9 cellular contexts compared by ENCODE assay signal in the genomic region with DNA sequence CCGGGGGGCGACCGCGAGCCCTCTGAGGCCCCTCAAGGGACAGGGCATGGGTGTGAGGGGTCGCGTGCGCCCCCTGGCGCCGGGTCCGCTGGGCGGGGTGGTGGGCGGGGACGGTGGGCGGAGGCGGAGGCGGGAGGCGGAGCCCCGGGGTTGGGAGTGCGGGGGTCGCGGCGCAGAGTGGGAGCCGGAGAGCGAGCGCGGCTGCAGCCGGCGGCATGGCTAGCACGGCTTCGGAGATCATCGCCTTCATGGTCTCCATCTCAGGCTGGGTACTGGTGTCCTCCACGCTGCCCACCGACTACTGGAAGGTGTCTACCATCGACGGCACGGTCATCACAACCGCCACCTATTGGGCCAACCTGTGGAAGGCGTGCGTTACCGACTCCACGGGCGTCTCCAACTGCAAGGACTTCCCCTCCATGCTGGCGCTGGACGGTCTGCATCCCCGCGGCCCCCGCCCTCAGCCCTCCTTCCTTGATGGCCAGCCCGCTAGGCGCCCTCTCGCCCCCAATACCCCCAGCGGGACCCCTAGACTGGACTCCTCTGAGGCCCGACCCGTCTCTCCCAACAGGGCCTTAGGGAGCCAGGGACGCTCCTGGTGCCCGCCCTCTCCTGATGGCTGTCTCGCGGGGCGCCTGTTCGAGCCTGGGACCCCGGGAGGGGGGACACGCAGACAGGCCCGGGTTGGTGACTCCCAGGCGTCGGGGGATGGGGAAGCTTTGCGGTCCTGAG. TPM values are rescaled to one million over a fixed set of nuclear protein-coding genes. Genes with fewer than 3 reads are reported as not detected.
DNase-seq lines count a peak whose midpoint lies in the region; ATAC-seq lines count a peak whose summit lies in the region.
"Had no signal": no experiment of that assay in that cellular context is flagged by ENCODE, and none has a peak within 500 bp of the region (broad histone marks: within the 10 kb centered on the region; RNA-seq: fewer than 3 reads in every experiment).

A gene with protein sequence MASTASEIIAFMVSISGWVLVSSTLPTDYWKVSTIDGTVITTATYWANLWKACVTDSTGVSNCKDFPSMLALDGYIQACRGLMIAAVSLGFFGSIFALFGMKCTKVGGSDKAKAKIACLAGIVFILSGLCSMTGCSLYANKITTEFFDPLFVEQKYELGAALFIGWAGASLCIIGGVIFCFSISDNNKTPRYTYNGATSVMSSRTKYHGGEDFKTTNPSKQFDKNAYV (plus strand): TSS at position 182 of the 732 bp plus-strand sequence. CDS start 34 bp downstream, at position 216.

- H3K4me3 Mint-ChIP-seq in T-helper 2 cell treated with Interferon-gamma antibody and Interleukin-4, amounts not matched to agents 5 μg/mL and 100 μg/mL, for 36 hours = peak within 1 kb of the TSS; percentile 47
- no peak within 1 kb of the TSS for H3K4me3 Mint-ChIP-seq in activated CD8-positive, alpha-beta T cell treated with anti-CD3 and anti-CD28 coated beads, Interleukin-2, amount 10 ng/mL, durations not matched to agents 7 days and 5 days

- H3K4me1 Mint-ChIP-seq in T-helper 2 cell treated with Interferon-gamma antibody and Interleukin-4, amounts not matched to agents 5 μg/mL and 100 μg/mL, for 36 hours (ENCODE audit: low read depth) = peaks cover 10% of the 10 kb centered on the region
- peaks cover 16% of the 10 kb centered on the region for H3K4me1 Mint-ChIP-seq in activated CD8-positive, alpha-beta T cell treated with anti-CD3 and anti-CD28 coated beads, Interleukin-2, amount 10 ng/mL, durations not matched to agents 7 days and 5 days (ENCODE audit: low read depth)

- no peak for DNase-seq in T-helper 2 cell treated with Interferon-gamma antibody and Interleukin-4, amounts not matched to agents 5 μg/mL and 100 μg/mL, for 36 hours (ENCODE audit: low spot score)
- DNase-seq in T-helper 2 cell = no peak
- DNase-seq in activated CD8-positive, alpha-beta T cell treated with anti-CD3 and anti-CD28 coated beads, Interleukin-2, amount 10 ng/mL, durations not matched to agents 7 days and 5 days = no peak
- DNase-seq in SW480 (ENCODE audit: low spot score) = no peak
- DNase-seq in cortex of kidney (lab: John Stamatoyannopoulos, UW) = no peak

- POLR2A ChIA-PET in activated CD8-positive, alpha-beta T cell treated with anti-CD3 and anti-CD28 coated beads, Interleukin-2, amount 10 ng/mL, durations not matched to agents 7 days and 5 days (lab: Charles Lee) = no interaction called here

- H3K4me3 ChIP-seq in iPS-18c (ENCODE audit: insufficient read depth, low read depth, low read length) (peak within 1 kb of the TSS; percentile 63), subcutaneous abdominal adipose tissue (ENCODE audit: low read depth in 1 of 5, low read length in 5 of 5) (peak within 1 kb of the TSS; percentile 14 to 57 (median 39))
- H3K4me3 ChIP-seq: SJSA1 had no signal

- no peaks in the 10 kb centered on the region for H3K36me3 ChIP-seq in subcutaneous abdominal adipose tissue (ENCODE audit: control insufficient read depth in 5 of 5, insufficient read depth in 5 of 5, low read length in 5 of 5)
- H3K36me3 ChIP-seq: SJSA1 had no signal

- no peak within 1 kb of the TSS for H3K27ac Mint-ChIP-seq in T-helper 2 cell treated with Interferon-gamma antibody and Interleukin-4, amounts not matched to agents 5 μg/mL and 100 μg/mL, for 36 hours
- no peak within 1 kb of the TSS for H3K27ac Mint-ChIP-seq in activated CD8-positive, alpha-beta T cell treated with anti-CD3 and anti-CD28 coated beads, Interleukin-2, amount 10 ng/mL, durations not matched to agents 7 days and 5 days

- H3K9me3 ChIP-seq in iPS-18c (ENCODE audit: control insufficient read depth, insufficient read depth, low read length) = no peaks in the 10 kb centered on the region
- H3K9me3 ChIP-seq in subcutaneous abdominal adipose tissue (ENCODE audit: control insufficient read depth in 5 of 5, low read length in 5 of 5) = no peaks in the 10 kb centered on the region
- H3K9me3 ChIP-seq: SJSA1 had no signal

- no peaks in the 10 kb centered on the region for H3K9me3 Mint-ChIP-seq in T-helper 2 cell treated with Interferon-gamma antibody and Interleukin-4, amounts not matched to agents 5 μg/mL and 100 μg/mL, for 36 hours
- H3K9me3 Mint-ChIP-seq in activated CD8-positive, alpha-beta T cell treated with anti-CD3 and anti-CD28 coated beads, Interleukin-2, amount 10 ng/mL, durations not matched to agents 7 days and 5 days (ENCODE audit: insufficient read depth) = no peaks in the 10 kb centered on the region

- H3K27me3 ChIP-seq in subcutaneous abdominal adipose tissue (ENCODE audit: control insufficient read depth in 5 of 5, insufficient read depth in 4 of 5, low read length in 5 of 5) = peaks cover 20 to 40% (median 24%) of the 10 kb centered on the region in 5 donors

- H3K9ac ChIP-seq in subcutaneous abdominal adipose tissue (ENCODE audit: low read length in 5 of 5) = no peak within 1 kb of the TSS

- H3K36me3 Mint-ChIP-seq in T-helper 2 cell treated with Interferon-gamma antibody and Interleukin-4, amounts not matched to agents 5 μg/mL and 100 μg/mL, for 36 hours (ENCODE audit: low read depth) = no peaks in the 10 kb centered on the region
- no peaks in the 10 kb centered on the region for H3K36me3 Mint-ChIP-seq in activated CD8-positive, alpha-beta T cell treated with anti-CD3 and anti-CD28 coated beads, Interleukin-2, amount 10 ng/mL, durations not matched to agents 7 days and 5 days (ENCODE audit: low read depth)

- peaks cover 49% of the 10 kb centered on the region for H3K27me3 Mint-ChIP-seq in T-helper 2 cell treated with Interferon-gamma antibody and Interleukin-4, amounts not matched to agents 5 μg/mL and 100 μg/mL, for 36 hours (ENCODE audit: low read depth)
- peaks cover 53% of the 10 kb centered on the region for H3K27me3 Mint-ChIP-seq in activated CD8-positive, alpha-beta T cell treated with anti-CD3 and anti-CD28 coated beads, Interleukin-2, amount 10 ng/mL, durations not matched to agents 7 days and 5 days (ENCODE audit: low read depth)

- H3K4me1 ChIP-seq in subcutaneous abdominal adipose tissue (ENCODE audit: control insufficient read depth in 5 of 5, insufficient read depth in 5 of 5, low read length in 5 of 5) = peaks cover 3 to 15% (median 12%) of the 10 kb centered on the region in 5 donors
- H3K4me1 ChIP-seq: SJSA1 had no signal

- peak; percentile 47 for ATAC-seq in activated CD8-positive, alpha-beta T cell treated with anti-CD3 and anti-CD28 coated beads, Interleukin-2, amount 10 ng/mL, durations not matched to agents 7 days and 5 days
- ATAC-seq in HG02623 (IDR thresholded peaks at IDR 0.05; ENCODE audit: unreplicated experiment) = no peak

- CTCF ChIA-PET in activated CD8-positive, alpha-beta T cell treated with anti-CD3 and anti-CD28 coated beads, Interleukin-2, amount 10 ng/mL, durations not matched to agents 7 days and 5 days (lab: Charles Lee) = interaction anchor here (1.4 kb wide), 1 partner anchor 20 kb away, joined by 4 read pairs; no protein-coding TSS in a partner anchor

- H3K27ac ChIP-seq in subcutaneous abdominal adipose tissue (ENCODE audit: low read depth, low read length) = no peak within 1 kb of the TSS
- H3K27ac ChIP-seq: SJSA1 had no signal

RNA-seq across cellular contexts. Expression of the gene that starts here (rescaled TPM):
- not detected for total RNA-seq in activated CD8-positive, alpha-beta T cell treated with anti-CD3 and anti-CD28 coated beads, Interleukin-2, amount 10 ng/mL, durations not matched to agents 7 days and 5 days
- total RNA-seq: SJSA1 had no signal

Comparison
In these comparisons a context has a peak if more than half of its experiments do, and no peak if none do; other contexts are left out.
1. Peak in ATAC-seq in activated CD8-positive, alpha-beta T cell treated with anti-CD3 and anti-CD28 coated beads, Interleukin-2, amount 10 ng/mL, durations not matched to agents 7 days and 5 days; RNA of the gene not detected or under 1 TPM.